26 cellular contexts compared by ENCODE assay signal in the genomic region with DNA sequence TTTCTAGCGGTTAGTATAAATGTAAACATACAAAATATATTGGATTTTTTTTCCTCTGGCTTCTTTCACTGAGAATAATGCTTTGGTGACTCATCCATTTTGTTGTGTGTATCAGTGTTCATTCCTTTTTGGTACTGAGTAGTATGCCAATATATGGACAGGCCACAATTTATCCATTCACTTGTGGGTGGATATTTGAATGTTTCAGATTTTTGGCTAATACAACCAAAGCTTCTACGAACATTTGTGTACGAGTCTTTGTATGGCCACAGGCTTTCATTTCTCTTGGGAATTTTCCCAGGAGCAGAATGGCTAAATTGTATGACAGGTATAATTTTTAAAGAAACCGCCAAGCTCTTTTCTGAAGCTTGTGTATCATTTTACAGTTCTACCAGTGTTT.
"Had no signal": no experiment of that assay in that cellular context is flagged by ENCODE, and none has a peak within 500 bp of the region (broad histone marks: within the 10 kb centered on the region; RNA-seq: fewer than 3 reads in every experiment).

No MANE protein-coding gene starts in this region.

- H3K4me1 ChIP-seq: adrenal gland, colonic mucosa, esophagus squamous epithelium had no signal

- H3K4me3 ChIP-seq: adrenal gland, colonic mucosa, esophagus squamous epithelium had no signal

- DNase-seq: activated B cell treated with CpG ODN at 0.5 μM for 24 hours; activated CD4-positive, alpha-beta memory T cell treated with anti-CD3 and anti-CD28 coated beads for 36 hours; activated CD4-positive, alpha-beta T cell treated with anti-CD3 and anti-CD28 coated beads, Interleukin-2, amount 10 ng/mL, durations not matched to agents 24 days and 14 days; activated CD8-positive, alpha-beta memory T cell treated with anti-CD3 and anti-CD28 coated beads, Interleukin-2, amount 10 ng/mL, durations not matched to agents 7 days and 5 days; activated CD8-positive, alpha-beta memory T cell treated with anti-CD3 and anti-CD28 coated beads, Interleukin-2, amount 50 U/mL, for 4 hours; activated CD8-positive, alpha-beta T cell treated with anti-CD3 and anti-CD28 coated beads, Interleukin-2, amount 10 ng/mL, durations not matched to agents 7 days and 5 days; activated effector memory CD4-positive, alpha-beta T cell treated with anti-CD3 and anti-CD28 coated beads, Interleukin-2, amount 50 U/mL, for 16 hours; activated naive CD4-positive, alpha-beta T cell treated with anti-CD3 and anti-CD28 coated beads for 36 hours; activated naive CD8-positive, alpha-beta T cell treated with anti-CD3 and anti-CD28 coated beads for 36 hours; activated naive CD8-positive, alpha-beta T cell treated with anti-CD3 and anti-CD28 coated beads, Interleukin-2, amount 50 U/mL, for 24 hours; activated T-cell treated with anti-CD3 and anti-CD28 coated beads, Interleukin-2, amount 50 U/mL, for 1 hour; activated T-cell treated with anti-CD3 and anti-CD28 coated beads, Interleukin-2, amount 50 U/mL, for 48 hours; adrenal gland; amygdala; aorta; brain microvascular endothelial cell; caudate nucleus; colonic mucosa; effector CD8-positive, alpha-beta T cell; esophagus squamous epithelium; head of caudate nucleus; T-helper 1 cell; T-helper 17 cell; T1000; WERI-Rb-1 had no signal

- H3K27ac ChIP-seq: adrenal gland, brain microvascular endothelial cell, colonic mucosa, epithelial cell of prostate, esophagus squamous epithelium, WERI-Rb-1 had no signal

- H3K9me3 ChIP-seq: esophagus squamous epithelium had no signal

- H3K36me3 ChIP-seq: adrenal gland, brain microvascular endothelial cell, colonic mucosa, esophagus squamous epithelium, WERI-Rb-1 had no signal

- H3K27me3 ChIP-seq: adrenal gland, brain microvascular endothelial cell, colonic mucosa, esophagus squamous epithelium had no signal
